ENCODE assay signal across 8 cellular contexts in genomic region chr2:168348076-168348475, GRCh38.
DNase-seq lines count a peak whose midpoint lies in the region; ATAC-seq and TF ChIP-seq lines count a peak whose summit lies in the region.

No MANE protein-coding gene starts in this region.

- TF ChIP-seq CTCF in foreskin keratinocyte (conservative IDR thresholded peaks at IDR 0.05) (peak; percentile 54), spleen (IDR thresholded peaks at IDR 0.05 in 8 of 11, conservative IDR thresholded peaks at IDR 0.05 in 3 of 11) (peak in 7 of 11 experiments; percentile 11 to 49 (median 27))

- H3K4me1 ChIP-seq in foreskin keratinocyte (peaks cover 16% of the 10 kb centered on the region), spleen (peaks cover 0 to 25% (median 5%) of the 10 kb centered on the region in 6 donors)

- ATAC-seq in GM18907 (IDR thresholded peaks at IDR 0.05; ENCODE audit: unreplicated experiment) (peak; percentile 65), HG03469 (IDR thresholded peaks at IDR 0.05; ENCODE audit: unreplicated experiment) (peak; percentile 66), foreskin keratinocyte (peak; percentile 49), HG03460 (IDR thresholded peaks at IDR 0.05; ENCODE audit: unreplicated experiment) (no peak)

- H3K27me3 ChIP-seq in foreskin keratinocyte = no peaks in the 10 kb centered on the region
- peaks cover 0 to 11% (median 0%) of the 10 kb centered on the region in 7 donors for H3K27me3 ChIP-seq in spleen (replicated peaks in 1 of 7)

- H3K9me3 ChIP-seq in spleen = peaks cover 0 to 5% (median 0%) of the 10 kb centered on the region in 8 donors

- H3K27ac ChIP-seq in foreskin keratinocyte (no peak overlapping the region), spleen (no peak overlapping the region)

- intact Hi-C loops in spleen (cut with DNase I; ENCODE audit: low total_unique reads) = loop anchor here (5.0 kb wide), 2 partner anchors 409 to 574 kb away; no protein-coding TSS in a partner anchor

- DNase-seq in DMS153 (lab: John Stamatoyannopoulos, UW) (peak; percentile 9), RPMI8226 (peak; percentile 51), foreskin keratinocyte (no peak), spleen (no peak), 8988T (no peak)

- no peak for TF ChIP-seq POLR2A in spleen (IDR thresholded peaks at IDR 0.05)

- no peak overlapping the region for H3K4me3 ChIP-seq in spleen

- WGBS in spleen, 5 donors = 58 to 89% (median 75%) methylated on average over 2 of the region's 2 CpGs

- H3K36me3 ChIP-seq in spleen = no peaks in the 10 kb centered on the region

Comparison
In these comparisons a context has a peak if more than half of its experiments do, and no peak if none do; other contexts are left out.
1. DNase-seq: peak in DMS153 (single experiment) and RPMI8226 (single experiment); none in foreskin keratinocyte (0 of 2), spleen (single experiment) and 8988T (single experiment).